15 cellular contexts compared by ENCODE assay signal in the genomic region with DNA sequence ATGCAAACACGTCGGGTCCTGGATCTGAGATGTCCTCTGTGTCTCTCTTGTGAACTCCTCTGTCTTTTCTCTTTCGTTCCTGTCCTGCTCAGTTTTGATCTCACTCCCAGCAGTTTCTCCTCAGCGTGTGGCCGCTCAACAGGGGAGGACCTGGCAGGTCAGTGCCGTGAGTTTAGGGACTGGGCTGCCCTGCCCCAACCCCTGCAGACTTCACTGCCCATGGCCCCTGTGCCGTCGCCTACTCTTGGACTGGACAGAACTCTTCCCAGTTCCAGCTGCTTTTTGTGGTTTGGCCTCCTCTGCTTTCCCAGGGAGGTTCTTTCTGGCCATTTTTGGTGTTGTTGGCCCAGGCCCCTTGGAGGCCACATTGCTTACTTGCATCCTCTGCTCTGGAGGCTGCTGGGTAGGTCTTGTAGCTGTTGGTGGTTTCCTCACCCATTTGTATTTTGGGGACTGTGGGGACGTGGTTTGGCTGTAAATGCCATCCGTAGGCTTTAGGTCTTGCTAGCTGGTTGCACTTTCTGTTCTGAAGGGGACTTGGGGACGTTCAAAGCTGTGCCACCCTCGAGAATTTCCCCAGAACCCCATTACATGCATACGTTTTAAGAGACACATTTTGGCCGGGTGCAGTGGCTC. TPM values are rescaled to one million over a fixed set of nuclear protein-coding genes. Genes with fewer than 3 reads are reported as not detected.
DNase-seq lines count a peak whose midpoint lies in the region; ATAC-seq and TF ChIP-seq lines count a peak whose summit lies in the region.
"Had no signal": no experiment of that assay in that cellular context is flagged by ENCODE, and none has a peak within 500 bp of the region (broad histone marks: within the 10 kb centered on the region; RNA-seq: fewer than 3 reads in every experiment).

No MANE protein-coding gene starts in this region.

- no peaks in the 10 kb centered on the region for H3K9me2 ChIP-seq in DOHH2 (replicated peaks; ENCODE audit: control insufficient read depth, low read length)

- no peaks in the 10 kb centered on the region for H3K27me3 ChIP-seq in BLaER1
- no peaks in the 10 kb centered on the region for H3K27me3 ChIP-seq in DOHH2 (ENCODE audit: control insufficient read depth, low read length)
- no peaks in the 10 kb centered on the region for H3K27me3 ChIP-seq in mesendoderm (ENCODE audit: insufficient read depth, low read length, poor library complexity)

- no peak overlapping the region for H2BK120ac ChIP-seq in mesendoderm (ENCODE audit: low read depth, low read length)

- H3K4ac ChIP-seq in mesendoderm (ENCODE audit: low read depth, low read length), result no peak overlapping the region

- peaks cover 39% of the 10 kb centered on the region for H3K36me3 Mint-ChIP-seq in T-helper 1 cell treated with Interleukin-12 subunit alpha and Interleukin-12 subunit beta and Interleukin-4 antibody, amounts not matched to agents 30 μg/mL and 1 μg/mL, for 36 hours (ENCODE audit: low read depth)

- H4K8ac ChIP-seq in mesendoderm (ENCODE audit: low read depth, low read length), result no peak overlapping the region

- H3K4me1 ChIP-seq in BLaER1, result peaks cover 15% of the 10 kb centered on the region
- peaks cover 18% of the 10 kb centered on the region for H3K4me1 ChIP-seq in DOHH2 (ENCODE audit: control insufficient read depth, low read length)
- no peaks in the 10 kb centered on the region for H3K4me1 ChIP-seq in mesendoderm (ENCODE audit: control insufficient read depth, low read depth, low read length)

- H3K79me1 ChIP-seq in mesendoderm (ENCODE audit: low read length), result no peaks in the 10 kb centered on the region

- no peaks in the 10 kb centered on the region for H3K27me3 Mint-ChIP-seq in T-helper 1 cell treated with Interleukin-12 subunit alpha and Interleukin-12 subunit beta and Interleukin-4 antibody, amounts not matched to agents 30 μg/mL and 1 μg/mL, for 36 hours (ENCODE audit: low read depth)
- H3K27me3 Mint-ChIP-seq: T-helper 17 cell had no signal

- H3K36me3 ChIP-seq in BLaER1 (peaks cover 94% of the 10 kb centered on the region), DOHH2 (ENCODE audit: control insufficient read depth, low read length) (peaks cover 76% of the 10 kb centered on the region), mesendoderm (ENCODE audit: control insufficient read depth, insufficient read depth, low read length) (peaks cover 20% of the 10 kb centered on the region)

- no peak for ATAC-seq in HG02981 (IDR thresholded peaks at IDR 0.05; ENCODE audit: unreplicated experiment)
- ATAC-seq: T-helper 17 cell had no signal

- H3K27ac Mint-ChIP-seq in T-helper 1 cell treated with Interleukin-12 subunit alpha and Interleukin-12 subunit beta and Interleukin-4 antibody, amounts not matched to agents 30 μg/mL and 1 μg/mL, for 36 hours, result peak overlapping the region; percentile 68
- H3K27ac Mint-ChIP-seq: T-helper 17 cell had no signal

- no peaks in the 10 kb centered on the region for H3K9me3 ChIP-seq in BLaER1
- H3K9me3 ChIP-seq in DOHH2 (ENCODE audit: control insufficient read depth, insufficient read depth, low read length), result no peaks in the 10 kb centered on the region

- H2AK5ac ChIP-seq in mesendoderm (ENCODE audit: low read length), result no peak overlapping the region

- no peak overlapping the region for H2BK5ac ChIP-seq in mesendoderm (ENCODE audit: low read length)

- H4K5ac ChIP-seq in mesendoderm (ENCODE audit: low read length), result no peak overlapping the region

- H3K27ac ChIP-seq in BLaER1 (0 out of 2 replicates have a peak overlapping the region, but pooled peaks have one; percentile 31), DOHH2 (ENCODE audit: low read depth, low read length) (peak overlapping the region; percentile 43), mesendoderm (ENCODE audit: low read depth, low read length) (peak overlapping the region; percentile 30)
- H3K27ac ChIP-seq: RWPE1 had no signal

- H3K23ac ChIP-seq in mesendoderm (ENCODE audit: low read length), result no peak overlapping the region

- no peaks in the 10 kb centered on the region for H3K9me3 Mint-ChIP-seq in T-helper 1 cell treated with Interleukin-12 subunit alpha and Interleukin-12 subunit beta and Interleukin-4 antibody, amounts not matched to agents 30 μg/mL and 1 μg/mL, for 36 hours

- H3K4me2 ChIP-seq in BLaER1 (peak overlapping the region; percentile 6; the same call in 1 of the 2 replicates), DOHH2 (ENCODE audit: low read length) (peak overlapping the region; percentile 9), mesendoderm (ENCODE audit: low read length) (no peak overlapping the region)
- H3K4me2 ChIP-seq: smooth muscle cell had no signal

- WGBS in mesendoderm (ENCODE audit: extremely low coverage, insufficient coverage, low lambda C conversion rate), result no CpG with 5 or more reads among the region's 14 CpGs

- H3K9ac ChIP-seq in BLaER1 (no peak overlapping the region), mesendoderm (ENCODE audit: low read length) (no peak overlapping the region)

- no peak overlapping the region for H3K56ac ChIP-seq in mesendoderm (ENCODE audit: low read length)

- H3F3A ChIP-seq in DOHH2 (ENCODE audit: control insufficient read depth, insufficient read depth), result 0 out of 2 replicates have a peak, but pooled peaks cover 4% of the 10 kb centered on the region

- no peak overlapping the region for H3K18ac ChIP-seq in mesendoderm (ENCODE audit: low read length)

- no peaks in the 10 kb centered on the region for H3K79me2 ChIP-seq in DOHH2 (ENCODE audit: control insufficient read depth, low read length)
- H3K79me2 ChIP-seq in mesendoderm (ENCODE audit: control insufficient read depth, insufficient read depth, low read length), result no peaks in the 10 kb centered on the region

- H3K4me3 Mint-ChIP-seq in T-helper 1 cell treated with Interleukin-12 subunit alpha and Interleukin-12 subunit beta and Interleukin-4 antibody, amounts not matched to agents 30 μg/mL and 1 μg/mL, for 36 hours, result no peak overlapping the region
- H3K4me3 Mint-ChIP-seq: T-helper 17 cell had no signal

- TF ChIP-seq CTCF in DOHH2 (IDR thresholded peaks at IDR 0.05; ENCODE audit: low read depth, low read length, poor library complexity, severe bottlenecking), result no peak

- H2BK15ac ChIP-seq in mesendoderm (replicated peaks; ENCODE audit: low read depth), result no peak overlapping the region

- DNase-seq in mesendoderm (no peak), H4 (ENCODE audit: low spot score) (no peak), NCI-H446 treated with DMSO at 0.1 percent for 48 hours (lab: John Stamatoyannopoulos, UW) (no peak), NCI-H146 (lab: John Stamatoyannopoulos, UW) (no peak)
- DNase-seq: amygdala, C1 segment of cervical spinal cord, NCI-H2081, NCI-H774, T-helper 17 cell had no signal

- H3K4me1 Mint-ChIP-seq in T-helper 1 cell treated with Interleukin-12 subunit alpha and Interleukin-12 subunit beta and Interleukin-4 antibody, amounts not matched to agents 30 μg/mL and 1 μg/mL, for 36 hours (ENCODE audit: low read depth), result peaks cover 12% of the 10 kb centered on the region

- H3K4me3 ChIP-seq in BLaER1 (no peak overlapping the region), DOHH2 (ENCODE audit: low read length) (no peak overlapping the region), mesendoderm (ENCODE audit: low read length) (no peak overlapping the region)
- H3K4me3 ChIP-seq: smooth muscle cell had no signal

- H4K20me1 ChIP-seq in BLaER1, result no peaks in the 10 kb centered on the region
- H4K20me1 ChIP-seq in DOHH2 (ENCODE audit: control insufficient read depth, insufficient read depth, low read depth, low read length), result no peaks in the 10 kb centered on the region

RNA-seq across cellular contexts. Expression of a gene that starts 20.0 kb away (rescaled TPM):
- 0.25 TPM for polyA plus RNA-seq in mesendoderm (2013, experiment 1 of 2)
- 0.21 TPM for polyA plus RNA-seq in mesendoderm (2013, experiment 2 of 2)
- total RNA-seq in H4 (2014; rRNA removed; shearing (Covaris generic)), result 0.02 and 0.17 TPM in 2 replicates

RNA-seq across cellular contexts. Expression of a gene that starts 29.9 kb away (rescaled TPM):
- polyA plus RNA-seq in mesendoderm (2013, experiment 1 of 2), result 21.8 TPM
- polyA plus RNA-seq in mesendoderm (2013, experiment 2 of 2), result 24.5 TPM
- 15.9 and 20.5 TPM in 2 replicates for total RNA-seq in H4 (2014; rRNA removed; shearing (Covaris generic))
